9 cellular contexts compared by ENCODE assay signal in genomic region chr1:16905856-16906702, GRCh38. TPM values are rescaled to one million over a fixed set of nuclear protein-coding genes. Genes with fewer than 3 reads are reported as not detected.
A peak's percentile ranks its signal among the peaks of the same experiment; 100 is the strongest.
DNase-seq lines count a peak whose midpoint lies in the region; ATAC-seq and TF ChIP-seq lines count a peak whose summit lies in the region.
"Had no signal": no experiment of that assay in that cellular context is flagged by ENCODE, and none has a peak within 500 bp of the region (broad histone marks: within the 10 kb centered on the region; RNA-seq: fewer than 3 reads in every experiment).

No MANE protein-coding gene starts in this region.

- H3K9me3 ChIP-seq in RWPE2 (ENCODE audit: severe bottlenecking) = peaks cover 3% of the 10 kb centered on the region
- H3K9me3 ChIP-seq in suprapubic skin = no peaks in the 10 kb centered on the region

- CTCF ChIA-PET in activated CD8-positive, alpha-beta memory T cell treated with anti-CD3 and anti-CD28 coated beads, Interleukin-2, amount 10 ng/mL, durations not matched to agents 7 days and 5 days (lab: Charles Lee) = interaction anchor here (0.7 to 1.6 kb wide), 2 partner anchors 54 to 219 kb away, joined by 3 to 4 read pairs; no protein-coding TSS in a partner anchor

- WGBS in suprapubic skin = 90% methylated on average over 11 of the region's 11 CpGs

- no peak overlapping the region for H3K4me3 ChIP-seq in RWPE2 (ENCODE audit: severe bottlenecking)
- H3K4me3 ChIP-seq in suprapubic skin = no peak overlapping the region

- TF ChIP-seq CTCF in RWPE2 (IDR thresholded peaks at IDR 0.05; ENCODE audit: poor library complexity, severe bottlenecking) = no peak
- TF ChIP-seq CTCF in suprapubic skin (IDR thresholded peaks at IDR 0.05) = no peak

- no peak for TF ChIP-seq POLR2A in suprapubic skin (IDR thresholded peaks at IDR 0.05)

- no peaks in the 10 kb centered on the region for H3K36me3 Mint-ChIP-seq in activated CD8-positive, alpha-beta memory T cell treated with anti-CD3 and anti-CD28 coated beads, Interleukin-2, amount 10 ng/mL, durations not matched to agents 7 days and 5 days
- H3K36me3 Mint-ChIP-seq in immature natural killer cell = peaks cover 0 to 5% (median 0%) of the 10 kb centered on the region in 3 donors
- H3K36me3 Mint-ChIP-seq: CD14-positive monocyte had no signal

- ATAC-seq in activated CD8-positive, alpha-beta memory T cell treated with anti-CD3 and anti-CD28 coated beads, Interleukin-2, amount 10 ng/mL, durations not matched to agents 7 days and 5 days = no peak
- no peak for ATAC-seq in RWPE2 (ENCODE audit: low read depth)
- ATAC-seq in left colon = no peak

- H3K36me3 ChIP-seq in RWPE2 (ENCODE audit: low read depth) = no peaks in the 10 kb centered on the region
- H3K36me3 ChIP-seq in suprapubic skin = no peaks in the 10 kb centered on the region

- H3K27me3 ChIP-seq in RWPE2 (ENCODE audit: insufficient read depth, poor library complexity, severe bottlenecking) (no peaks in the 10 kb centered on the region), suprapubic skin (no peaks in the 10 kb centered on the region)

- H3K9me3 Mint-ChIP-seq in activated CD8-positive, alpha-beta memory T cell treated with anti-CD3 and anti-CD28 coated beads, Interleukin-2, amount 10 ng/mL, durations not matched to agents 7 days and 5 days (ENCODE audit: low read depth) = no peaks in the 10 kb centered on the region
- peaks cover 0 to 5% (median 0%) of the 10 kb centered on the region in 6 donors for H3K9me3 Mint-ChIP-seq in immature natural killer cell

- intact Hi-C loops in left colon (cut with DNase I, micrococcal nuclease) = no loop called here

- no peak for TF ChIP-seq EP300 in suprapubic skin (IDR thresholded peaks at IDR 0.05)

- H3K27ac ChIP-seq in RWPE2 (ENCODE audit: poor library complexity, severe bottlenecking) (peak overlapping the region; percentile 90), suprapubic skin (peak overlapping the region; percentile 98)

- no peak overlapping the region for H3K4me3 Mint-ChIP-seq in activated CD8-positive, alpha-beta memory T cell treated with anti-CD3 and anti-CD28 coated beads, Interleukin-2, amount 10 ng/mL, durations not matched to agents 7 days and 5 days
- H3K4me3 Mint-ChIP-seq in immature natural killer cell = peak overlapping the region in 3 of 5 donors; percentile 7 to 56 (median 9)
- H3K4me3 Mint-ChIP-seq: CD14-positive monocyte had no signal

- peak; percentile 59 for DNase-seq in activated CD8-positive, alpha-beta memory T cell treated with anti-CD3 and anti-CD28 coated beads for 24 hours
- no peak for DNase-seq in activated CD8-positive, alpha-beta memory T cell treated with anti-CD3 and anti-CD28 coated beads, Interleukin-2, amount 10 ng/mL, durations not matched to agents 7 days and 5 days
- DNase-seq in RWPE2 (ENCODE audit: low spot score) (no peak), immature natural killer cell (no peak), suprapubic skin (ENCODE audit: low spot score in 2 of 2) (peak in 1 of 2 donors; percentile 73), left colon (no peak), putamen (ENCODE audit: low spot score) (no peak), retina (no peak)

- H3K27ac Mint-ChIP-seq in activated CD8-positive, alpha-beta memory T cell treated with anti-CD3 and anti-CD28 coated beads, Interleukin-2, amount 10 ng/mL, durations not matched to agents 7 days and 5 days = no peak overlapping the region
- H3K27ac Mint-ChIP-seq in immature natural killer cell = no peak overlapping the region

- H3K27me3 Mint-ChIP-seq in activated CD8-positive, alpha-beta memory T cell treated with anti-CD3 and anti-CD28 coated beads, Interleukin-2, amount 10 ng/mL, durations not matched to agents 7 days and 5 days = peaks cover 4% of the 10 kb centered on the region
- peaks cover 3 to 7% (median 5%) of the 10 kb centered on the region in 3 donors for H3K27me3 Mint-ChIP-seq in immature natural killer cell (ENCODE audit: low read depth in 3 of 3)

- H3K4me1 ChIP-seq in RWPE2 (ENCODE audit: insufficient read depth, poor library complexity, severe bottlenecking) (peaks cover 17% of the 10 kb centered on the region), suprapubic skin (peaks cover 22% of the 10 kb centered on the region)

- H3K4me1 Mint-ChIP-seq in activated CD8-positive, alpha-beta memory T cell treated with anti-CD3 and anti-CD28 coated beads, Interleukin-2, amount 10 ng/mL, durations not matched to agents 7 days and 5 days = peaks cover 30% of the 10 kb centered on the region
- H3K4me1 Mint-ChIP-seq in immature natural killer cell = peaks cover 10 to 15% of the 10 kb centered on the region in 2 donors

RNA-seq across cellular contexts. Expression of gene RNU1-2, which starts 10.3 kb away (rescaled TPM):
- total RNA-seq in activated CD8-positive, alpha-beta memory T cell treated with anti-CD3 and anti-CD28 coated beads, Interleukin-2, amount 10 ng/mL, durations not matched to agents 7 days and 5 days = 1,000 to 10,000 TPM in 1 of 2 experiments, 100 to 1,000 TPM in 1; 922 to 3,744 TPM
- 10 to 100 TPM in 1 of 3 donors, not detected in 2; 28.1 TPM for polyA plus RNA-seq in immature natural killer cell
- total RNA-seq in suprapubic skin = under 1 TPM; under 0.01 TPM
- total RNA-seq in left colon = 1,000 to 10,000 TPM; 3,977 to 5,589 TPM
- polyA plus RNA-seq: CD14-positive monocyte had no signal

RNA-seq across cellular contexts. Expression of gene CROCC, which starts 15.7 kb away (rescaled TPM):
- 10 to 100 TPM; 20.5 to 26.6 TPM for total RNA-seq in activated CD8-positive, alpha-beta memory T cell treated with anti-CD3 and anti-CD28 coated beads, Interleukin-2, amount 10 ng/mL, durations not matched to agents 7 days and 5 days
- 1 to 10 TPM in 2 of 3 donors, under 1 TPM in 1; 0.35 to 6.5 (median 5.4) TPM for polyA plus RNA-seq in immature natural killer cell
- total RNA-seq in suprapubic skin = 10 to 100 TPM; 27.7 to 86.4 (median 60.2) TPM
- 10 to 100 TPM; 11.3 to 11.4 TPM for total RNA-seq in left colon

Comparison
In these comparisons a context has a peak if more than half of its experiments do, and no peak if none do; other contexts are left out.
1. RNA of gene RNU1-2, which starts 10.3 kb away (total RNA-seq): 3,977 to 5,589 TPM in left colon and 922 to 3,744 TPM in activated CD8-positive, alpha-beta memory T cell treated with anti-CD3 and anti-CD28 coated beads, Interleukin-2, amount 10 ng/mL, durations not matched to agents 7 days and 5 days; under 0.01 TPM in suprapubic skin; every median in the first group is over 100 times any median in the second.